2 cellular contexts compared by ENCODE assay signal in the genomic region with DNA sequence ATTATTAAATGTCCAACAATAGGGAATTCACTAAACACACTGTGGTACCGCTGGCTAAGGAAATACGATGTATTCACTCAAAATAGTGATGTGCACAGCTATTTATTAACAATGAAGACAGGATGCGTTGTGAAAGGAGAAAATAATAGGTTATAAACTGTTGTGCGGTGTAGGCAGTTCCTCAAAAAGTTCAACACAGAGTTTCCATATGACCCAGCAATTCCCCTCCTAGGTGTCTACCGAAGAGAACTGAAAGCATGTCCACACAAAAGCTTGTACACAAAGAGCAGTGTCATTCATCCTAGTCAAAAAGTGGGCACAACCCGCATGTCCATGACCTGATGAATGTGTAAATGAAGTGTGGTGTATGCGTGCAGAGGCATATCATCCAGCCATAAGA.
TF ChIP-seq lines count a peak whose summit lies in the region.

No MANE protein-coding gene starts in this region.

TF ChIP-seq in liver, 16 proteins besides CTCF, POLR2A, EP300 and RAD21:
- TF ChIP-seq FOXA2 (IDR thresholded peaks at IDR 0.05) (no peak), TAF1 (conservative IDR thresholded peaks at IDR 0.05) (no peak), HNF4A (conservative IDR thresholded peaks at IDR 0.05) (no peak), NR2F2 (IDR thresholded peaks at IDR 0.05) (no peak), EGR1 (IDR thresholded peaks at IDR 0.05; ENCODE audit: low read depth in 2 of 2) (no peak), JUND (IDR thresholded peaks at IDR 0.05) (no peak), YY1 (IDR thresholded peaks at IDR 0.05) (no peak), GABPA (IDR thresholded peaks at IDR 0.05 in 1 of 2, conservative IDR thresholded peaks at IDR 0.05 in 1 of 2) (no peak), RXRA (IDR thresholded peaks at IDR 0.05) (no peak), HNF4G (IDR thresholded peaks at IDR 0.05) (no peak), SP1 (IDR thresholded peaks at IDR 0.05) (no peak)
- TF ChIP-seq, protein P1, sequence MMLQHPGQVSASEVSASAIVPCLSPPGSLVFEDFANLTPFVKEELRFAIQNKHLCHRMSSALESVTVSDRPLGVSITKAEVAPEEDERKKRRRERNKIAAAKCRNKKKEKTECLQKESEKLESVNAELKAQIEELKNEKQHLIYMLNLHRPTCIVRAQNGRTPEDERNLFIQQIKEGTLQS (IDR thresholded peaks at IDR 0.05) = no peak
- TF ChIP-seq, protein P2, sequence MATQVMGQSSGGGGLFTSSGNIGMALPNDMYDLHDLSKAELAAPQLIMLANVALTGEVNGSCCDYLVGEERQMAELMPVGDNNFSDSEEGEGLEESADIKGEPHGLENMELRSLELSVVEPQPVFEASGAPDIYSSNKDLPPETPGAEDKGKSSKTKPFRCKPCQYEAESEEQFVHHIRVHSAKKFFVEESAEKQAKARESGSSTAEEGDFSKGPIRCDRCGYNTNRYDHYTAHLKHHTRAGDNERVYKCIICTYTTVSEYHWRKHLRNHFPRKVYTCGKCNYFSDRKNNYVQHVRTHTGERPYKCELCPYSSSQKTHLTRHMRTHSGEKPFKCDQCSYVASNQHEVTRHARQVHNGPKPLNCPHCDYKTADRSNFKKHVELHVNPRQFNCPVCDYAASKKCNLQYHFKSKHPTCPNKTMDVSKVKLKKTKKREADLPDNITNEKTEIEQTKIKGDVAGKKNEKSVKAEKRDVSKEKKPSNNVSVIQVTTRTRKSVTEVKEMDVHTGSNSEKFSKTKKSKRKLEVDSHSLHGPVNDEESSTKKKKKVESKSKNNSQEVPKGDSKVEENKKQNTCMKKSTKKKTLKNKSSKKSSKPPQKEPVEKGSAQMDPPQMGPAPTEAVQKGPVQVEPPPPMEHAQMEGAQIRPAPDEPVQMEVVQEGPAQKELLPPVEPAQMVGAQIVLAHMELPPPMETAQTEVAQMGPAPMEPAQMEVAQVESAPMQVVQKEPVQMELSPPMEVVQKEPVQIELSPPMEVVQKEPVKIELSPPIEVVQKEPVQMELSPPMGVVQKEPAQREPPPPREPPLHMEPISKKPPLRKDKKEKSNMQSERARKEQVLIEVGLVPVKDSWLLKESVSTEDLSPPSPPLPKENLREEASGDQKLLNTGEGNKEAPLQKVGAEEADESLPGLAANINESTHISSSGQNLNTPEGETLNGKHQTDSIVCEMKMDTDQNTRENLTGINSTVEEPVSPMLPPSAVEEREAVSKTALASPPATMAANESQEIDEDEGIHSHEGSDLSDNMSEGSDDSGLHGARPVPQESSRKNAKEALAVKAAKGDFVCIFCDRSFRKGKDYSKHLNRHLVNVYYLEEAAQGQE (IDR thresholded peaks at IDR 0.05) = no peak
- TF ChIP-seq, protein P3, sequence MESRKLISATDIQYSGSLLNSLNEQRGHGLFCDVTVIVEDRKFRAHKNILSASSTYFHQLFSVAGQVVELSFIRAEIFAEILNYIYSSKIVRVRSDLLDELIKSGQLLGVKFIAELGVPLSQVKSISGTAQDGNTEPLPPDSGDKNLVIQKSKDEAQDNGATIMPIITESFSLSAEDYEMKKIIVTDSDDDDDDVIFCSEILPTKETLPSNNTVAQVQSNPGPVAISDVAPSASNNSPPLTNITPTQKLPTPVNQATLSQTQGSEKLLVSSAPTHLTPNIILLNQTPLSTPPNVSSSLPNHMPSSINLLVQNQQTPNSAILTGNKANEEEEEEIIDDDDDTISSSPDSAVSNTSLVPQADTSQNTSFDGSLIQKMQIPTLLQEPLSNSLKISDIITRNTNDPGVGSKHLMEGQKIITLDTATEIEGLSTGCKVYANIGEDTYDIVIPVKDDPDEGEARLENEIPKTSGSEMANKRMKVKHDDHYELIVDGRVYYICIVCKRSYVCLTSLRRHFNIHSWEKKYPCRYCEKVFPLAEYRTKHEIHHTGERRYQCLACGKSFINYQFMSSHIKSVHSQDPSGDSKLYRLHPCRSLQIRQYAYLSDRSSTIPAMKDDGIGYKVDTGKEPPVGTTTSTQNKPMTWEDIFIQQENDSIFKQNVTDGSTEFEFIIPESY (IDR thresholded peaks at IDR 0.05) = no peak

TF ChIP-seq in HepG2, 621 proteins besides CTCF, POLR2A, EP300 and RAD21:
- TF ChIP-seq, protein P4, sequence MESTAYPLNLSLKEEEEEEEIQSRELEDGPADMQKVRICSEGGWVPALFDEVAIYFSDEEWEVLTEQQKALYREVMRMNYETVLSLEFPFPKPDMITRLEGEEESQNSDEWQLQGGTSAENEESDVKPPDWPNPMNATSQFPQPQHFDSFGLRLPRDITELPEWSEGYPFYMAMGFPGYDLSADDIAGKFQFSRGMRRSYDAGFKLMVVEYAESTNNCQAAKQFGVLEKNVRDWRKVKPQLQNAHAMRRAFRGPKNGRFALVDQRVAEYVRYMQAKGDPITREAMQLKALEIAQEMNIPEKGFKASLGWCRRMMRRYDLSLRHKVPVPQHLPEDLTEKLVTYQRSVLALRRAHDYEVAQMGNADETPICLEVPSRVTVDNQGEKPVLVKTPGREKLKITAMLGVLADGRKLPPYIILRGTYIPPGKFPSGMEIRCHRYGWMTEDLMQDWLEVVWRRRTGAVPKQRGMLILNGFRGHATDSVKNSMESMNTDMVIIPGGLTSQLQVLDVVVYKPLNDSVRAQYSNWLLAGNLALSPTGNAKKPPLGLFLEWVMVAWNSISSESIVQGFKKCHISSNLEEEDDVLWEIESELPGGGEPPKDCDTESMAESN (CRISPR knock-in tag; conservative IDR thresholded peaks at IDR 0.05) = no peak
